Comparison of ENCODE assay signal across 22 cellular contexts in the genomic region with DNA sequence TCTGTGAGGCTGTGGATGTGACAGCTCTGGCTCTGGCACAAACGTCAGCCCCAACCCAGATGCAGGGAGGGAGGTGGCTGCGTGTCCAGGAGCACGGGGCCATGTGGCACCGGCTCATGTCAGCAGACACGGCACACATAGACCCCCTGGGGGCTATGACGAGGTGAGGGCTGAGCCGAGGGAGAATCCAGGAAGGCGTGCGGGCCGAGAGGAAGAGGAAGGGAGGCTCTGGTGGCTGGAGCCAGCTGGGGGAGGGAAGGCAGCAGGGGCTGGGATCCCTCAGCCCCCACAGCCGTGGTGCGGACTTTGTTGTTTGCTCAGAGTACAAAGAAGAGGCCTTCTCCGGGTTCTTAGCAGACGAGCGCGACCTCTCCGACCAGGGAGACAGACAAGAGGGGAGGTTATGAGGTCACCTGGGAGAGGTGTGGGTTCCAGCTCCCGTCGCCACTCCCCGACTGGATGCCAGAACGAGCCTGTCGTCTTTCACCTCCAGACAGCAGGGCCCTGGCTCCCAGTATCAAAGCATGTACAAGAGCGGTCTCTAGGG.
"Had no signal": no experiment of that assay in that cellular context is flagged by ENCODE, and none has a peak within 500 bp of the region (broad histone marks: within the 10 kb centered on the region; RNA-seq: fewer than 3 reads in every experiment).

No MANE protein-coding gene starts in this region.

- H3K36me3 ChIP-seq: gastrocnemius medialis, lower lobe of right lung, upper lobe of right lung had no signal

- H3K4me3 ChIP-seq: gastrocnemius medialis, lower lobe of right lung, psoas muscle, testis, upper lobe of right lung had no signal

- H3K36me3 Mint-ChIP-seq: activated CD8-positive, alpha-beta memory T cell treated with anti-CD3 and anti-CD28 coated beads, Interleukin-2, amount 10 ng/mL, durations not matched to agents 7 days and 5 days; brain; immature natural killer cell; stimulated activated effector memory CD8-positive, alpha-beta T cell treated with anti-CD3 and anti-CD28 coated beads, Interleukin-12 subunit alpha, Interleukin-12 subunit beta, amount 100 ng/mL, for 72 hours had no signal

- H3K27ac Mint-ChIP-seq: activated B cell treated with CpG ODN at 0.5 μM for 24 hours; activated CD4-positive, alpha-beta memory T cell treated with anti-CD3 and anti-CD28 coated beads, Interleukin-2, amount 10 ng/mL, durations not matched to agents 7 days and 5 days; activated CD8-positive, alpha-beta memory T cell treated with anti-CD3 and anti-CD28 coated beads, Interleukin-2, amount 10 ng/mL, durations not matched to agents 7 days and 5 days; activated naive CD8-positive, alpha-beta T cell treated with anti-CD3 and anti-CD28 coated beads, Interleukin-2, amount 50 U/mL, for 24 hours; immature natural killer cell; stimulated activated effector memory CD8-positive, alpha-beta T cell treated with anti-CD3 and anti-CD28 coated beads, Interleukin-12 subunit alpha, Interleukin-12 subunit beta, amount 100 ng/mL, for 72 hours had no signal

- H3K4me3 Mint-ChIP-seq: activated B cell treated with CpG ODN at 0.5 μM for 24 hours; activated CD4-positive, alpha-beta memory T cell treated with anti-CD3 and anti-CD28 coated beads, Interleukin-2, amount 10 ng/mL, durations not matched to agents 7 days and 5 days; activated CD8-positive, alpha-beta memory T cell treated with anti-CD3 and anti-CD28 coated beads, Interleukin-2, amount 10 ng/mL, durations not matched to agents 7 days and 5 days; activated naive CD8-positive, alpha-beta T cell treated with anti-CD3 and anti-CD28 coated beads, Interleukin-2, amount 50 U/mL, for 24 hours; immature natural killer cell; neural crest cell; stimulated activated effector memory CD8-positive, alpha-beta T cell treated with anti-CD3 and anti-CD28 coated beads, Interleukin-12 subunit alpha, Interleukin-12 subunit beta, amount 100 ng/mL, for 72 hours had no signal

- H3K27me3 Mint-ChIP-seq: activated B cell treated with CpG ODN at 0.5 μM for 24 hours; activated CD4-positive, alpha-beta memory T cell treated with anti-CD3 and anti-CD28 coated beads, Interleukin-2, amount 10 ng/mL, durations not matched to agents 7 days and 5 days; activated CD8-positive, alpha-beta memory T cell treated with anti-CD3 and anti-CD28 coated beads, Interleukin-2, amount 10 ng/mL, durations not matched to agents 7 days and 5 days; activated naive CD8-positive, alpha-beta T cell treated with anti-CD3 and anti-CD28 coated beads, Interleukin-2, amount 50 U/mL, for 24 hours had no signal

- H3K9me3 Mint-ChIP-seq: activated B cell treated with CpG ODN at 0.5 μM for 24 hours; activated CD4-positive, alpha-beta memory T cell treated with anti-CD3 and anti-CD28 coated beads, Interleukin-2, amount 10 ng/mL, durations not matched to agents 7 days and 5 days; activated naive CD8-positive, alpha-beta T cell treated with anti-CD3 and anti-CD28 coated beads, Interleukin-2, amount 50 U/mL, for 24 hours; neural crest cell; stimulated activated effector memory CD8-positive, alpha-beta T cell treated with anti-CD3 and anti-CD28 coated beads, Interleukin-12 subunit alpha, Interleukin-12 subunit beta, amount 100 ng/mL, for 72 hours had no signal

- ATAC-seq: activated CD8-positive, alpha-beta memory T cell treated with anti-CD3 and anti-CD28 coated beads, Interleukin-2, amount 10 ng/mL, durations not matched to agents 7 days and 5 days; activated naive CD8-positive, alpha-beta T cell treated with anti-CD3 and anti-CD28 coated beads, Interleukin-2, amount 50 U/mL, for 24 hours; gastrocnemius medialis; lower lobe of right lung; sciatic nerve; stimulated activated effector memory CD8-positive, alpha-beta T cell treated with anti-CD3 and anti-CD28 coated beads, Interleukin-12 subunit alpha, Interleukin-12 subunit beta, amount 100 ng/mL, for 72 hours; upper lobe of right lung had no signal

- H3K4me1 ChIP-seq: psoas muscle had no signal

- H3K27me3 ChIP-seq: gastrocnemius medialis, testis, upper lobe of right lung had no signal

- FAIRE-seq: colon had no signal

- H3K9me3 ChIP-seq: gastrocnemius medialis, lower lobe of right lung, psoas muscle, testis, upper lobe of right lung had no signal

- H3K27ac ChIP-seq: lower lobe of right lung, testis, upper lobe of right lung had no signal

- H3K4me1 Mint-ChIP-seq: activated B cell treated with CpG ODN at 0.5 μM for 24 hours; activated CD4-positive, alpha-beta memory T cell treated with anti-CD3 and anti-CD28 coated beads, Interleukin-2, amount 10 ng/mL, durations not matched to agents 7 days and 5 days; activated CD8-positive, alpha-beta memory T cell treated with anti-CD3 and anti-CD28 coated beads, Interleukin-2, amount 10 ng/mL, durations not matched to agents 7 days and 5 days; activated naive CD8-positive, alpha-beta T cell treated with anti-CD3 and anti-CD28 coated beads, Interleukin-2, amount 50 U/mL, for 24 hours; immature natural killer cell; stimulated activated effector memory CD8-positive, alpha-beta T cell treated with anti-CD3 and anti-CD28 coated beads, Interleukin-12 subunit alpha, Interleukin-12 subunit beta, amount 100 ng/mL, for 72 hours had no signal

- DNase-seq: activated B cell treated with CpG ODN at 0.5 μM for 24 hours; activated CD4-positive, alpha-beta memory T cell treated with anti-CD3 and anti-CD28 coated beads, Interleukin-2, amount 10 ng/mL, durations not matched to agents 7 days and 5 days; activated CD4-positive, alpha-beta T cell treated with anti-CD3 and anti-CD28 coated beads for 4 hours; activated CD8-positive, alpha-beta memory T cell treated with anti-CD3 and anti-CD28 coated beads, Interleukin-2, amount 10 ng/mL, durations not matched to agents 7 days and 5 days; activated naive CD4-positive, alpha-beta T cell treated with Interleukin-2 at 50 U/mL for 16 hours; activated naive CD8-positive, alpha-beta T cell treated with anti-CD3 and anti-CD28 coated beads, Interleukin-2, amount 50 U/mL, for 24 hours; anterior cingulate cortex; central memory CD4-positive, alpha-beta T cell; gastrocnemius medialis; head of caudate nucleus; immature natural killer cell; lower lobe of right lung; stimulated activated CD4-positive, alpha-beta T cell treated with anti-CD3 and anti-CD28 coated beads, Interleukin-4, amount 100 ng/mL, for 24 hours; SW 1271; testis; upper lobe of right lung had no signal
